20 cellular contexts compared by ENCODE assay signal in the genomic region with DNA sequence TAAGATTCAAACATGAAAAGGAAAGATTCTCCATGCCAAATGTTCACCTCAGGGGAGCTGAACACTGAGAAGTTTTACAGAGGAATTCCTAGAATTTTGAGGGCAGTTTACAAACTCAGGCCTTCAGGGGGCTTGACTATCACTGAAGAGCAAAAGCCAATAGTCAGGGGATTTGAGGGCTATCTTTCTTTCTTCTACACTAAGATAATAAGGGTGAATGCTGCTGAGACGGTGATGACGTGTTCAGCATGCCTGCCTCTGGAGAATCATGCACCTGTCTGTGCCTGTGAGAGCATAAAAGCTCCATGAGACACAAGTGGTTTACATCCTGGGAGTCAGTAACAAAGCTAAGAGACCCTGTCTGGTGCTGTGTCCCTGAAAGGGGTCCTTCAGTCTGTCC.
DNase-seq lines count a peak whose midpoint lies in the region; ATAC-seq, FAIRE-seq and TF ChIP-seq lines count a peak whose summit lies in the region.
"Had no signal": no experiment of that assay in that cellular context is flagged by ENCODE, and none has a peak within 500 bp of the region (broad histone marks: within the 10 kb centered on the region; RNA-seq: fewer than 3 reads in every experiment).

No MANE protein-coding gene starts in this region.

- DNase-seq in cardiac muscle cell (ENCODE audit: low read depth in 1 of 2, low spot score in 1 of 2) (no peak), cardiac septum (ENCODE audit: low spot score) (no peak), NCI-H345 (lab: John Stamatoyannopoulos, UW) (peak; percentile 64), mesendoderm (peak; percentile 78), D721Med (ENCODE audit: insufficient read length, low spot score) (no peak), frontal cortex (ENCODE audit: low spot score in 2 of 2) (no peak)
- DNase-seq in activated T-cell treated with anti-CD3 and anti-CD28 coated beads, Interleukin-2, amount 50 U/mL, for 72 hours, result no peak
- DNase-seq: 8988T; Calu3; CD4-positive, alpha-beta memory T cell; DMS 273 treated with DMSO at 0.1 percent for 48 hours; DMS53; GF-D8; HCEC 1CT; IMR-90 had no signal

- no peak overlapping the region for H3K4me2 ChIP-seq in mesendoderm (ENCODE audit: low read length)
- H3K4me2 ChIP-seq: BLaER1, GM23338 had no signal

- TF ChIP-seq CTCF in cardiac muscle cell (IDR thresholded peaks at IDR 0.05; ENCODE audit: low read depth, low read length) (no peak), D721Med (IDR thresholded peaks at IDR 0.05; ENCODE audit: insufficient read depth, missing control alignments) (no peak)

- H3K18ac ChIP-seq in mesendoderm (ENCODE audit: low read length), result peak overlapping the region; percentile 1

- H3K79me1 ChIP-seq in mesendoderm (ENCODE audit: low read length), result no peaks in the 10 kb centered on the region

- no peaks in the 10 kb centered on the region for H3K27me3 Mint-ChIP-seq in activated T-cell treated with anti-CD3 and anti-CD28 coated beads, Interleukin-2, amount 50 U/mL, for 72 hours (ENCODE audit: low read depth)
- H3K27me3 Mint-ChIP-seq: CD4-positive, alpha-beta memory T cell had no signal

- H3K56ac ChIP-seq in mesendoderm (ENCODE audit: low read length), result no peak overlapping the region

- H2BK120ac ChIP-seq in mesendoderm (ENCODE audit: low read depth, low read length), result no peak overlapping the region

- H3K79me2 ChIP-seq in mesendoderm (ENCODE audit: control insufficient read depth, insufficient read depth, low read length), result no peaks in the 10 kb centered on the region

- H3K4me1 ChIP-seq in cardiac muscle cell (ENCODE audit: low read depth), result peaks cover 9% of the 10 kb centered on the region
- H3K4me1 ChIP-seq in mesendoderm (ENCODE audit: control insufficient read depth, low read depth, low read length), result peaks cover 11% of the 10 kb centered on the region
- H3K4me1 ChIP-seq: BLaER1 had no signal

- intact Hi-C loops in cardiac septum (cut with DNase I), result no loop called here

- no peak overlapping the region for H3K4me3 Mint-ChIP-seq in activated T-cell treated with anti-CD3 and anti-CD28 coated beads, Interleukin-2, amount 50 U/mL, for 72 hours
- H3K4me3 Mint-ChIP-seq: CD14-positive monocyte; CD4-positive, alpha-beta memory T cell; GM23338 had no signal

- H3K9me3 ChIP-seq in cardiac muscle cell (ENCODE audit: low read depth), result no peaks in the 10 kb centered on the region
- H3K9me3 ChIP-seq: BLaER1 had no signal

- H3K4me1 Mint-ChIP-seq in activated T-cell treated with anti-CD3 and anti-CD28 coated beads, Interleukin-2, amount 50 U/mL, for 72 hours (ENCODE audit: low read depth), result no peaks in the 10 kb centered on the region
- H3K4me1 Mint-ChIP-seq: CD14-positive monocyte; CD4-positive, alpha-beta memory T cell had no signal

- H3K36me3 ChIP-seq in cardiac muscle cell, result no peaks in the 10 kb centered on the region
- H3K36me3 ChIP-seq in mesendoderm (ENCODE audit: control insufficient read depth, insufficient read depth, low read length), result no peaks in the 10 kb centered on the region
- H3K36me3 ChIP-seq: BLaER1 had no signal

- no peak for ATAC-seq in activated T-cell treated with anti-CD3 and anti-CD28 coated beads, Interleukin-2, amount 50 U/mL, for 72 hours (replicated peaks in 1 of 2)
- ATAC-seq: GM23338 had no signal

- no peak overlapping the region for H4K5ac ChIP-seq in mesendoderm (ENCODE audit: low read length)

- H3K27ac ChIP-seq in cardiac muscle cell (peak overlapping the region; percentile 26), mesendoderm (ENCODE audit: low read depth, low read length) (peak overlapping the region; percentile 25)
- H3K27ac ChIP-seq: BLaER1, HL-60 had no signal

- peak overlapping the region; percentile 95 for H3K4ac ChIP-seq in mesendoderm (ENCODE audit: low read depth, low read length)

- H2AK5ac ChIP-seq in mesendoderm (ENCODE audit: low read length), result no peak overlapping the region

- H3K23ac ChIP-seq in mesendoderm (ENCODE audit: low read length), result peak overlapping the region; percentile 37

- no peak overlapping the region for H4K8ac ChIP-seq in mesendoderm (ENCODE audit: low read depth, low read length)

- no peak overlapping the region for H3K4me3 ChIP-seq in cardiac muscle cell
- H3K4me3 ChIP-seq in mesendoderm (ENCODE audit: low read length), result no peak overlapping the region
- H3K4me3 ChIP-seq: BLaER1, GM23338 had no signal

- H3K9me3 Mint-ChIP-seq in activated T-cell treated with anti-CD3 and anti-CD28 coated beads, Interleukin-2, amount 50 U/mL, for 72 hours, result peaks cover 2 to 7% of the 10 kb centered on the region in 2 donors
- H3K9me3 Mint-ChIP-seq: GM23338 had no signal

- peak overlapping the region; percentile 62 for H2BK5ac ChIP-seq in mesendoderm (ENCODE audit: low read length)

- H3K9ac ChIP-seq in mesendoderm (ENCODE audit: low read length), result no peak overlapping the region
- H3K9ac ChIP-seq: BLaER1 had no signal

- H2BK15ac ChIP-seq in mesendoderm (replicated peaks; ENCODE audit: low read depth), result no peak overlapping the region

- H3K36me3 Mint-ChIP-seq in activated T-cell treated with anti-CD3 and anti-CD28 coated beads, Interleukin-2, amount 50 U/mL, for 72 hours (ENCODE audit: insufficient read depth in 2 of 2), result no peaks in the 10 kb centered on the region
- H3K36me3 Mint-ChIP-seq: CD14-positive monocyte; CD4-positive, alpha-beta memory T cell had no signal

- no peak overlapping the region for H3K27ac Mint-ChIP-seq in activated T-cell treated with anti-CD3 and anti-CD28 coated beads, Interleukin-2, amount 50 U/mL, for 72 hours
- H3K27ac Mint-ChIP-seq: CD14-positive monocyte; CD4-positive, alpha-beta memory T cell; GM23338 had no signal

- WGBS in mesendoderm (ENCODE audit: extremely low coverage, insufficient coverage, low lambda C conversion rate), result no CpG with 5 or more reads among the region's 2 CpGs

- FAIRE-seq in D721Med (lab: Jason Lieb, UNC) (no peak), frontal cortex (lab: Jason Lieb, UNC) (no peak)
- FAIRE-seq: H54 had no signal

- no peaks in the 10 kb centered on the region for H3K27me3 ChIP-seq in cardiac muscle cell
- no peaks in the 10 kb centered on the region for H3K27me3 ChIP-seq in mesendoderm (ENCODE audit: insufficient read depth, low read length, poor library complexity)
- H3K27me3 ChIP-seq: BLaER1 had no signal

Comparison
In these comparisons a context has a peak if more than half of its experiments do, and no peak if none do; other contexts are left out.
1. DNase-seq: peak in NCI-H345 (single experiment) and mesendoderm (single experiment); none in cardiac muscle cell (0 of 2), cardiac septum (single experiment), activated T-cell treated with anti-CD3 and anti-CD28 coated beads, Interleukin-2, amount 50 U/mL, for 72 hours (0 of 2), D721Med (single experiment) and frontal cortex (0 of 2).